Comparison of ENCODE assay signal across 8 cellular contexts in genomic region chr11:134069426-134069921, GRCh38. TPM values are rescaled to one million over a fixed set of nuclear protein-coding genes. Genes with fewer than 3 reads are reported as not detected.
DNase-seq lines count a peak whose midpoint lies in the region; ATAC-seq and TF ChIP-seq lines count a peak whose summit lies in the region.

No MANE protein-coding gene starts in this region.

- H3K27ac Mint-ChIP-seq in activated CD4-positive, alpha-beta T cell treated with anti-CD3 and anti-CD28 coated beads for 36 hours, result no peak overlapping the region
- no peak overlapping the region for H3K27ac Mint-ChIP-seq in activated CD8-positive, alpha-beta T cell treated with anti-CD3 and anti-CD28 coated beads, Interleukin-2, amount 10 ng/mL, durations not matched to agents 7 days and 5 days

- H3K4me3 Mint-ChIP-seq in activated CD4-positive, alpha-beta T cell treated with anti-CD3 and anti-CD28 coated beads for 36 hours, result peak overlapping the region; percentile 65
- H3K4me3 Mint-ChIP-seq in activated CD8-positive, alpha-beta T cell treated with anti-CD3 and anti-CD28 coated beads, Interleukin-2, amount 10 ng/mL, durations not matched to agents 7 days and 5 days, result peak overlapping the region; percentile 69

- H3K27me3 Mint-ChIP-seq in activated CD4-positive, alpha-beta T cell treated with anti-CD3 and anti-CD28 coated beads for 36 hours, result peaks cover 9% of the 10 kb centered on the region
- H3K27me3 Mint-ChIP-seq in activated CD8-positive, alpha-beta T cell treated with anti-CD3 and anti-CD28 coated beads, Interleukin-2, amount 10 ng/mL, durations not matched to agents 7 days and 5 days (ENCODE audit: low read depth), result peaks cover 62% of the 10 kb centered on the region

- TF ChIP-seq CTCF in retinal pigment epithelial cell (conservative IDR thresholded peaks at IDR 0.05; ENCODE audit: low read depth, low read length), result no peak
- no peak for TF ChIP-seq CTCF in GM10266 (IDR thresholded peaks at IDR 0.05; ENCODE audit: control insufficient read depth, insufficient read depth, low read depth, missing control alignments)

- in situ Hi-C loops in ACHN (cut with HindIII; ENCODE audit: low pct_ligation_motif_present, low pct_unique_long_range_greater_than_20kb, low sequenced_read_pairs), result no loop called here

- intact Hi-C loops in activated CD4-positive, alpha-beta T cell treated with anti-CD3 and anti-CD28 coated beads for 36 hours (cut with DNase I, micrococcal nuclease), result loop anchor here in 1 of 2 experiments (1.0 to 2.0 kb wide), 3 partner anchors 33 to 155 kb away; partner anchors contain the start of gene VPS26B

- peaks cover 22% of the 10 kb centered on the region for H3K4me1 Mint-ChIP-seq in activated CD4-positive, alpha-beta T cell treated with anti-CD3 and anti-CD28 coated beads for 36 hours
- H3K4me1 Mint-ChIP-seq in activated CD8-positive, alpha-beta T cell treated with anti-CD3 and anti-CD28 coated beads, Interleukin-2, amount 10 ng/mL, durations not matched to agents 7 days and 5 days (ENCODE audit: low read depth), result peaks cover 15% of the 10 kb centered on the region

- POLR2A ChIA-PET in activated CD4-positive, alpha-beta T cell treated with anti-CD3 and anti-CD28 coated beads for 36 hours (lab: Charles Lee), result no interaction called here
- POLR2A ChIA-PET in activated CD8-positive, alpha-beta T cell treated with anti-CD3 and anti-CD28 coated beads, Interleukin-2, amount 10 ng/mL, durations not matched to agents 7 days and 5 days (lab: Charles Lee), result interaction anchor here (0.7 to 1.3 kb wide), 2 partner anchors 35 to 155 kb away, joined by 3 to 5 read pairs; partner anchors contain the start of genes NCAPD3 and VPS26B

- no peaks in the 10 kb centered on the region for H3K9me3 Mint-ChIP-seq in activated CD4-positive, alpha-beta T cell treated with anti-CD3 and anti-CD28 coated beads for 36 hours (ENCODE audit: low read depth)
- no peaks in the 10 kb centered on the region for H3K9me3 Mint-ChIP-seq in activated CD8-positive, alpha-beta T cell treated with anti-CD3 and anti-CD28 coated beads, Interleukin-2, amount 10 ng/mL, durations not matched to agents 7 days and 5 days (ENCODE audit: insufficient read depth)

- no peaks in the 10 kb centered on the region for H3K36me3 Mint-ChIP-seq in activated CD4-positive, alpha-beta T cell treated with anti-CD3 and anti-CD28 coated beads for 36 hours (ENCODE audit: low read depth)
- peaks cover 2% of the 10 kb centered on the region for H3K36me3 Mint-ChIP-seq in activated CD8-positive, alpha-beta T cell treated with anti-CD3 and anti-CD28 coated beads, Interleukin-2, amount 10 ng/mL, durations not matched to agents 7 days and 5 days (ENCODE audit: low read depth)

- no peak for ATAC-seq in activated CD4-positive, alpha-beta T cell treated with anti-CD3 and anti-CD28 coated beads for 36 hours
- ATAC-seq in activated CD8-positive, alpha-beta T cell treated with anti-CD3 and anti-CD28 coated beads, Interleukin-2, amount 10 ng/mL, durations not matched to agents 7 days and 5 days, result no peak
- no peak for ATAC-seq in HG03469 (IDR thresholded peaks at IDR 0.05; ENCODE audit: unreplicated experiment)

- CTCF ChIA-PET in activated CD4-positive, alpha-beta T cell treated with anti-CD3 and anti-CD28 coated beads for 36 hours (lab: Charles Lee), result interaction anchor here (0.7 to 1.7 kb wide), 6 partner anchors 19 to 155 kb away, joined by 3 to 6 read pairs (median 4); partner anchors contain the start of genes NCAPD3 and VPS26B
- CTCF ChIA-PET in activated CD8-positive, alpha-beta T cell treated with anti-CD3 and anti-CD28 coated beads, Interleukin-2, amount 10 ng/mL, durations not matched to agents 7 days and 5 days (lab: Charles Lee), result interaction anchor here (1.2 to 8.2 kb wide), 5 partner anchors 12 to 142 kb away, joined by 4 to 41 read pairs (median 6); no protein-coding TSS in a partner anchor

- peak; percentile 29 for DNase-seq in activated CD4-positive, alpha-beta T cell treated with anti-CD3 and anti-CD28 coated beads for 36 hours
- no peak for DNase-seq in activated CD4-positive, alpha-beta T cell treated with anti-CD3 and anti-CD28 coated beads, Interleukin-2, amount 50 U/mL, for 48 hours
- DNase-seq in activated CD8-positive, alpha-beta T cell treated with anti-CD3 and anti-CD28 coated beads, Interleukin-2, amount 10 ng/mL, durations not matched to agents 7 days and 5 days, result no peak
- DNase-seq in hepatic stellate cell (ENCODE audit: low spot score) (peak; percentile 59), retinal pigment epithelial cell (ENCODE audit: low read depth) (no peak), GM10266 (ENCODE audit: extremely low spot score) (no peak), ACHN (no peak)

- peak overlapping the region; percentile 81 for H3K4me3 ChIP-seq in retinal pigment epithelial cell (ENCODE audit: low read length)

RNA-seq across cellular contexts. Expression of gene JAM3, which starts 0.6 kb away (rescaled TPM):
- 10 to 100 TPM; 15.3 to 17.5 TPM for total RNA-seq in activated CD4-positive, alpha-beta T cell treated with anti-CD3 and anti-CD28 coated beads for 36 hours
- total RNA-seq in activated CD8-positive, alpha-beta T cell treated with anti-CD3 and anti-CD28 coated beads, Interleukin-2, amount 10 ng/mL, durations not matched to agents 7 days and 5 days, result 1 to 10 TPM; 8.0 to 9.6 TPM

Comparison
In these comparisons a context has a peak if more than half of its experiments do, and no peak if none do; other contexts are left out.
1. DNase-seq: peak in activated CD4-positive, alpha-beta T cell treated with anti-CD3 and anti-CD28 coated beads for 36 hours (single experiment) and hepatic stellate cell (single experiment); none in activated CD4-positive, alpha-beta T cell treated with anti-CD3 and anti-CD28 coated beads, Interleukin-2, amount 50 U/mL, for 48 hours (0 of 2), activated CD8-positive, alpha-beta T cell treated with anti-CD3 and anti-CD28 coated beads, Interleukin-2, amount 10 ng/mL, durations not matched to agents 7 days and 5 days (single experiment), retinal pigment epithelial cell (single experiment), GM10266 (single experiment) and ACHN (single experiment).